Comparison of ENCODE assay signal across 10 cellular contexts in the genomic region with DNA sequence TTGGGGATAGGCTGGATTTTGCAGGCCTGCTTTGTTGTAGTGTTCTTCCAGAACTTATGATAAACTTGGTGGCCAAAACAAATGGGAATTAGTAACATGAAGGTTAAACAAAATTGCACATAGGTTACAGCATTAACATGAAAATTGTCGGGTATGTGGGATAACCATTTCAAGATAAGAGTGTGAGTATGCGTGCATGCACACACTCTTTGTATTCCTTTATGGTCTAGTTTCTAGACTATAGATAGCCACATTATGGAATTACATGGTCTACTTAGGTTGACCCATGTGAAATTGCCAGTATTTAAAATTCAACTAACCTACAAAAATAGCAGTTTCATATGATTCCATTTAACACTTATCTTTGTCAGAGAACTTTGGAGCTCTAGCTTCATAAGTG. TPM values are rescaled to one million over a fixed set of nuclear protein-coding genes. Genes with fewer than 3 reads are reported as not detected.
A peak's percentile ranks its signal among the peaks of the same experiment; 100 is the strongest.
DNase-seq lines count a peak whose midpoint lies in the region; ATAC-seq, FAIRE-seq and TF ChIP-seq lines count a peak whose summit lies in the region.
"Had no signal": no experiment of that assay in that cellular context is flagged by ENCODE, and none has a peak within 500 bp of the region (broad histone marks: within the 10 kb centered on the region; RNA-seq: fewer than 3 reads in every experiment).

No MANE protein-coding gene starts in this region.

- TF ChIP-seq POLR2A in suprapubic skin (IDR thresholded peaks at IDR 0.05) = no peak

- no peaks in the 10 kb centered on the region for H3K9me3 Mint-ChIP-seq in T-helper 2 cell treated with Interferon-gamma antibody and Interleukin-4, amounts not matched to agents 5 μg/mL and 100 μg/mL, for 36 hours
- H3K9me3 Mint-ChIP-seq: memory B cell had no signal

- peaks cover 22% of the 10 kb centered on the region for H3K36me3 Mint-ChIP-seq in T-helper 2 cell treated with Interferon-gamma antibody and Interleukin-4, amounts not matched to agents 5 μg/mL and 100 μg/mL, for 36 hours (ENCODE audit: low read depth)
- H3K36me3 Mint-ChIP-seq: memory B cell had no signal

- H3K27ac ChIP-seq in keratinocyte (ENCODE audit: control insufficient read depth, insufficient read depth, low read length) (peak overlapping the region; percentile 86), suprapubic skin (no peak overlapping the region)

- no peaks in the 10 kb centered on the region for H3K27me3 Mint-ChIP-seq in T-helper 2 cell treated with Interferon-gamma antibody and Interleukin-4, amounts not matched to agents 5 μg/mL and 100 μg/mL, for 36 hours (ENCODE audit: low read depth)
- H3K27me3 Mint-ChIP-seq: memory B cell had no signal

- H4K20me1 ChIP-seq in keratinocyte (ENCODE audit: control insufficient read depth, extremely low read depth, insufficient read depth, low read length) = peaks cover 26% of the 10 kb centered on the region

- no peak for DNase-seq in T-helper 2 cell treated with Interferon-gamma antibody and Interleukin-4, amounts not matched to agents 5 μg/mL and 100 μg/mL, for 36 hours (ENCODE audit: low spot score)
- no peak for DNase-seq in T-helper 2 cell
- no peak for DNase-seq in adipocyte (ENCODE audit: low read depth)
- DNase-seq in keratinocyte (ENCODE audit: low read depth, low spot score) = no peak
- no peak for DNase-seq in suprapubic skin (ENCODE audit: low spot score in 2 of 2)
- no peak for DNase-seq in SHP77 treated with DMSO at 0.1 percent for 48 hours (lab: John Stamatoyannopoulos, UW)
- DNase-seq: 8988T had no signal

- no peak for TF ChIP-seq CTCF in keratinocyte (optimal IDR thresholded peaks at IDR 0.05 in 1 of 3, IDR thresholded peaks at IDR 0.05 in 1 of 3, conservative IDR thresholded peaks at IDR 0.05 in 1 of 3; ENCODE audit: extremely low read depth in 1 of 3, insufficient read depth in 2 of 3, low read length in 3 of 3)
- no peak for TF ChIP-seq CTCF in suprapubic skin (IDR thresholded peaks at IDR 0.05)

- no peak overlapping the region for H3K4me3 Mint-ChIP-seq in T-helper 2 cell treated with Interferon-gamma antibody and Interleukin-4, amounts not matched to agents 5 μg/mL and 100 μg/mL, for 36 hours

- dilution Hi-C loops in keratinocyte (cut with MboI; ENCODE audit: extremely low pct_ligation_motif_present, low sequenced_read_pairs) = no loop called here

- H3K4me3 ChIP-seq in adipocyte (ENCODE audit: low read length) = peak overlapping the region; percentile 97
- H3K4me3 ChIP-seq in keratinocyte (ENCODE audit: control insufficient read depth in 2 of 3, extremely low read depth in 1 of 3, insufficient read depth in 2 of 3, low read depth in 1 of 3, low read length in 3 of 3) = peak overlapping the region; percentile 66 to 97 (median 93)
- H3K4me3 ChIP-seq in suprapubic skin = peak overlapping the region; percentile 98

- H3K4me2 ChIP-seq in keratinocyte (ENCODE audit: control insufficient read depth, extremely low read depth, insufficient read depth, low read depth, low read length) = peak overlapping the region; percentile 93

- WGBS in suprapubic skin = 55% methylated on average over 2 of the region's 2 CpGs

- H3K9ac ChIP-seq in adipocyte (ENCODE audit: low read length) = peak overlapping the region; percentile 97
- peak overlapping the region; percentile 89 for H3K9ac ChIP-seq in keratinocyte (ENCODE audit: control insufficient read depth, extremely low read depth, insufficient read depth, low read length)

- peaks cover 3% of the 10 kb centered on the region for H3K9me1 ChIP-seq in keratinocyte (ENCODE audit: control insufficient read depth, extremely low read depth, insufficient read depth, low read length)

- no peak overlapping the region for H2AFZ ChIP-seq in keratinocyte (ENCODE audit: control insufficient read depth, low read length)

- H3K27me3 ChIP-seq in adipocyte (replicated peaks; ENCODE audit: control insufficient read depth, insufficient read depth, low read length) = no peaks in the 10 kb centered on the region
- no peaks in the 10 kb centered on the region for H3K27me3 ChIP-seq in keratinocyte (ENCODE audit: control insufficient read depth, extremely low read depth, insufficient read depth, low read length)
- no peaks in the 10 kb centered on the region for H3K27me3 ChIP-seq in suprapubic skin

- H3K9me3 ChIP-seq in adipocyte (ENCODE audit: control insufficient read depth, low read length) (no peaks in the 10 kb centered on the region), keratinocyte (ENCODE audit: control insufficient read depth, low read depth, low read length) (no peaks in the 10 kb centered on the region), suprapubic skin (no peaks in the 10 kb centered on the region)

- TF ChIP-seq EP300 in suprapubic skin (IDR thresholded peaks at IDR 0.05) = no peak

- ATAC-seq in HG03457 (IDR thresholded peaks at IDR 0.05; ENCODE audit: unreplicated experiment) (no peak), GM18502 (IDR thresholded peaks at IDR 0.05; ENCODE audit: poor library complexity, unreplicated experiment) (no peak)

- peaks cover 36% of the 10 kb centered on the region for H3K4me1 Mint-ChIP-seq in T-helper 2 cell treated with Interferon-gamma antibody and Interleukin-4, amounts not matched to agents 5 μg/mL and 100 μg/mL, for 36 hours (ENCODE audit: low read depth)

- FAIRE-seq in keratinocyte (lab: Jason Lieb, UNC) = no peak

- H3K4me1 ChIP-seq in adipocyte (ENCODE audit: control insufficient read depth, insufficient read depth, low read length) (peaks cover 37% of the 10 kb centered on the region), keratinocyte (ENCODE audit: control insufficient read depth, extremely low read depth, insufficient read depth, low read length) (peaks cover 47% of the 10 kb centered on the region), suprapubic skin (peaks cover 52% of the 10 kb centered on the region)

- peaks cover 62% of the 10 kb centered on the region for H3K79me2 ChIP-seq in keratinocyte (ENCODE audit: control insufficient read depth, insufficient read depth, low read length)

- H3K27ac Mint-ChIP-seq in T-helper 2 cell treated with Interferon-gamma antibody and Interleukin-4, amounts not matched to agents 5 μg/mL and 100 μg/mL, for 36 hours = peak overlapping the region; percentile 44
- H3K27ac Mint-ChIP-seq: memory B cell had no signal

- peaks cover 6% of the 10 kb centered on the region for H3K36me3 ChIP-seq in adipocyte (ENCODE audit: control insufficient read depth, insufficient read depth, low read length, severe bottlenecking)
- H3K36me3 ChIP-seq in keratinocyte (ENCODE audit: control insufficient read depth in 2 of 2, extremely low read depth in 1 of 2, insufficient read depth in 2 of 2, low read length in 2 of 2) = peaks cover 1 to 5% of the 10 kb centered on the region in 2 experiments
- H3K36me3 ChIP-seq in suprapubic skin = no peaks in the 10 kb centered on the region

RNA-seq across cellular contexts. Expression of a gene that starts 1.4 kb away (rescaled TPM):
- polyA plus RNA-seq in keratinocyte = 124 to 181 TPM (median 124 TPM) in 3 replicates
- polyA plus RNA-seq in keratinocyte (2011; ENCODE audit: low read depth) = 109 TPM
- 28.9 and 62.6 TPM in 2 replicates for polyA plus RNA-seq in keratinocyte (2011; cell fraction: cytosol; rRNA removed)
- polyA plus RNA-seq in keratinocyte (2011; cell fraction: nucleus; rRNA removed) = 174 and 233 TPM in 2 replicates
- 113 and 126 TPM in 2 replicates for polyA plus RNA-seq in keratinocyte (2012; ENCODE audit: low replicate concordance)
- 77.0 to 418 TPM (median 257 TPM) in 3 replicates for polyA minus RNA-seq in keratinocyte
- 65.6 TPM for polyA minus RNA-seq in keratinocyte (2011; cell fraction: cytosol; rRNA and poly(A)+ RNA removed)
- polyA minus RNA-seq in keratinocyte (2011; cell fraction: nucleus; rRNA and poly(A)+ RNA removed) = 240 and 404 TPM in 2 replicates
- 100 to 1,000 TPM in 1 of 4 donors, 10 to 100 TPM in 3; 72.4 to 292 (median 96.2) TPM for total RNA-seq in suprapubic skin
